In the genomic region with DNA sequence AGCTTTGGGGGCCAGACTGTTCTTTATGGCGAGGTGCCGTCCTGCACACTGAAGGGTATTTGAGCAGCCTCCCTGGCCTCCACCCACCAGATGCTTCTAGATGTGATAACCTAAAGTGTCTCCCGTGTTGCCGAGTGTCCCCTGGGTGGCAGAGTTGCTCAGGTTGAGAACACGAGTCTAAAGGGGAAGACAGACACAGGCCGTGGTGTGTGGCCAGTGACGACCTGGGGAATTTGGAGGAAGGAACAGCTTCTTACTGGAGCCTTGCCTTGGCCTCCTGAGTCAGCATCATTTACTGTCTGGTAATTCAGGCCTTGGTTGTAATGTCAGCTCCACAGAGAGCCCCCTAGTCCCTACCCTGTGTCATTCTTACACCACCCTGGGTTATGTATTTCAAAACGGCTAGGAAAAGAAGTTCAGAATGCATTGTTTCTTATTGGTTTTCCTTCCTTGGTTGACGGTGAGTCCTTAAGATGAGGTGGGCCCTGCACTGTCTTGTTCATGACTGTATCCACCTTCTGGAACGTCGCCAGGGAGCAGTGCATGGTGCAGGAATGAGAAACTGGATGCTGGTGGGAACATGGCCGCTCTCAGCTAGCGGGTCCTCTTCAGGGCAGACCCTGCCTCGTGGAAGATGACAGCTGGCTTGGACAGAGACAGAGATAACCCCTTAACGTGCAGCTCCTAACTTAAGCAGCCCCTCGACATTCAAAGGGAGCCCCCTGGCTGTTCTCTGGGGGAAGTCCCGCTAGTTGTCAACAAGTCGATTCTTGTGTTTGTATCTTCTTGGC, we compare ENCODE assay signal across 9 cellular contexts. TPM values are rescaled to one million over a fixed set of nuclear protein-coding genes. Genes with fewer than 3 reads are reported as not detected.
DNase-seq lines count a peak whose midpoint lies in the region; ATAC-seq and TF ChIP-seq lines count a peak whose summit lies in the region.
"Had no signal": no experiment of that assay in that cellular context is flagged by ENCODE, and none has a peak within 500 bp of the region (broad histone marks: within the 10 kb centered on the region; RNA-seq: fewer than 3 reads in every experiment).

No MANE protein-coding gene starts in this region.

- H3K4me3 ChIP-seq in DND-41 (ENCODE audit: low read depth in 1 of 2, low read length in 2 of 2) (no peak overlapping the region), H7 (ENCODE audit: insufficient read depth, low read depth, low read length) (no peak overlapping the region), left lung (no peak overlapping the region)

- no peak overlapping the region for H3K4me2 ChIP-seq in DND-41 (ENCODE audit: insufficient read depth, low read length)

- H3K9me3 Mint-ChIP-seq in activated CD8-positive, alpha-beta T cell treated with anti-CD3 and anti-CD28 coated beads, Interleukin-2, amount 10 ng/mL, durations not matched to agents 7 days and 5 days (ENCODE audit: insufficient read depth), result no peaks in the 10 kb centered on the region
- no peaks in the 10 kb centered on the region for H3K9me3 Mint-ChIP-seq in T-helper 2 cell treated with Interferon-gamma antibody and Interleukin-4, amounts not matched to agents 5 μg/mL and 100 μg/mL, for 36 hours
- H3K9me3 Mint-ChIP-seq: activated T-helper 2 cell treated with anti-CD3 and anti-CD28 coated beads, Interferon-gamma antibody, Interleukin-2, Interleukin-4, amounts not matched to agents 10 μg/mL and 5 μg/mL and 100 μg/mL, durations not matched to agents 14 hours and 24 hours and 36 hours had no signal

- no peak overlapping the region for H3K9ac ChIP-seq in DND-41 (ENCODE audit: low read depth, low read length)

- no peaks in the 10 kb centered on the region for H3K27me3 Mint-ChIP-seq in activated CD8-positive, alpha-beta T cell treated with anti-CD3 and anti-CD28 coated beads, Interleukin-2, amount 10 ng/mL, durations not matched to agents 7 days and 5 days (ENCODE audit: low read depth)
- no peaks in the 10 kb centered on the region for H3K27me3 Mint-ChIP-seq in T-helper 2 cell treated with Interferon-gamma antibody and Interleukin-4, amounts not matched to agents 5 μg/mL and 100 μg/mL, for 36 hours (ENCODE audit: low read depth)

- no peak overlapping the region for H3K4me3 Mint-ChIP-seq in activated CD8-positive, alpha-beta T cell treated with anti-CD3 and anti-CD28 coated beads, Interleukin-2, amount 10 ng/mL, durations not matched to agents 7 days and 5 days
- H3K4me3 Mint-ChIP-seq in T-helper 2 cell treated with Interferon-gamma antibody and Interleukin-4, amounts not matched to agents 5 μg/mL and 100 μg/mL, for 36 hours, result no peak overlapping the region

- H3K79me2 ChIP-seq in DND-41 (ENCODE audit: insufficient read depth, low read length), result peaks cover 20% of the 10 kb centered on the region; the same call in 1 of the 2 replicates

- POLR2A ChIA-PET in activated CD8-positive, alpha-beta T cell treated with anti-CD3 and anti-CD28 coated beads, Interleukin-2, amount 10 ng/mL, durations not matched to agents 7 days and 5 days (lab: Charles Lee), result no interaction called here

- no peak overlapping the region for H3K27ac Mint-ChIP-seq in activated CD8-positive, alpha-beta T cell treated with anti-CD3 and anti-CD28 coated beads, Interleukin-2, amount 10 ng/mL, durations not matched to agents 7 days and 5 days
- H3K27ac Mint-ChIP-seq in T-helper 2 cell treated with Interferon-gamma antibody and Interleukin-4, amounts not matched to agents 5 μg/mL and 100 μg/mL, for 36 hours, result no peak overlapping the region
- H3K27ac Mint-ChIP-seq: activated T-helper 2 cell treated with anti-CD3 and anti-CD28 coated beads, Interferon-gamma antibody, Interleukin-2, Interleukin-4, amounts not matched to agents 10 μg/mL and 5 μg/mL and 100 μg/mL, durations not matched to agents 14 hours and 24 hours and 36 hours had no signal

- no peaks in the 10 kb centered on the region for H3K27me3 ChIP-seq in DND-41 (ENCODE audit: insufficient read depth, low read length, poor library complexity)
- H3K27me3 ChIP-seq in H7 (ENCODE audit: control insufficient read depth, insufficient read depth, low read length), result no peaks in the 10 kb centered on the region
- no peaks in the 10 kb centered on the region for H3K27me3 ChIP-seq in left lung

- no peak; the same call in 2 of the 3 replicates for ATAC-seq in DND-41 (ENCODE audit: insufficient read depth, low read depth)
- no peak for ATAC-seq in activated CD8-positive, alpha-beta T cell treated with anti-CD3 and anti-CD28 coated beads, Interleukin-2, amount 10 ng/mL, durations not matched to agents 7 days and 5 days
- ATAC-seq in left lung, result peak; percentile 66
- no peak for ATAC-seq in HG03469 (IDR thresholded peaks at IDR 0.05; ENCODE audit: unreplicated experiment)

- H3K36me3 ChIP-seq in DND-41 (ENCODE audit: insufficient read depth, low read length), result peaks cover 85% of the 10 kb centered on the region
- peaks cover 47% of the 10 kb centered on the region for H3K36me3 ChIP-seq in H7 (replicated peaks; ENCODE audit: control insufficient read depth, insufficient read depth, low read length)
- H3K36me3 ChIP-seq in left lung, result peaks cover 0 to 95% of the 10 kb centered on the region in 2 donors

- H3K9me3 ChIP-seq in DND-41 (ENCODE audit: insufficient read depth, low read length, severe bottlenecking), result no peaks in the 10 kb centered on the region
- H3K9me3 ChIP-seq in left lung, result no peaks in the 10 kb centered on the region

- H3K4me1 ChIP-seq in DND-41 (ENCODE audit: insufficient read depth, low read length), result no peaks in the 10 kb centered on the region; the same call in 1 of the 2 replicates
- H3K4me1 ChIP-seq in left lung, result peaks cover 0 to 18% of the 10 kb centered on the region in 2 donors

- peak; percentile 30 for TF ChIP-seq CTCF in DND-41 (IDR thresholded peaks at IDR 0.05; ENCODE audit: borderline replicate concordance, extremely low read depth, low read length, poor library complexity, severe bottlenecking)
- TF ChIP-seq CTCF in left lung (IDR thresholded peaks at IDR 0.05), result no peak

- peaks cover 3% of the 10 kb centered on the region for H3K4me1 Mint-ChIP-seq in activated CD8-positive, alpha-beta T cell treated with anti-CD3 and anti-CD28 coated beads, Interleukin-2, amount 10 ng/mL, durations not matched to agents 7 days and 5 days (ENCODE audit: low read depth)
- H3K4me1 Mint-ChIP-seq in T-helper 2 cell treated with Interferon-gamma antibody and Interleukin-4, amounts not matched to agents 5 μg/mL and 100 μg/mL, for 36 hours (ENCODE audit: low read depth), result no peaks in the 10 kb centered on the region

- CTCF ChIA-PET in activated CD8-positive, alpha-beta T cell treated with anti-CD3 and anti-CD28 coated beads, Interleukin-2, amount 10 ng/mL, durations not matched to agents 7 days and 5 days (lab: Charles Lee), result no interaction called here

- DNase-seq in DND-41 (no peak), H7 (peak; percentile 58), left lung (peak in 1 of 2 donors; percentile 61), midbrain (lab: John Stamatoyannopoulos, UW) (no peak), NK-92 (lab: John Stamatoyannopoulos, UW; ENCODE audit: unreplicated experiment) (no peak)
- peak; percentile 28 for DNase-seq in activated CD8-positive, alpha-beta T cell treated with anti-CD3 and anti-CD28 coated beads, Interleukin-2, amount 10 ng/mL, durations not matched to agents 7 days and 5 days
- no peak for DNase-seq in T-helper 2 cell treated with Interferon-gamma antibody and Interleukin-4, amounts not matched to agents 5 μg/mL and 100 μg/mL, for 36 hours (ENCODE audit: low spot score)

- H3K27ac ChIP-seq in DND-41 (ENCODE audit: low read length) (no peak overlapping the region), left lung (no peak overlapping the region)

- no peak overlapping the region for H2AFZ ChIP-seq in DND-41 (ENCODE audit: low read depth, low read length)

- H3K36me3 Mint-ChIP-seq in activated CD8-positive, alpha-beta T cell treated with anti-CD3 and anti-CD28 coated beads, Interleukin-2, amount 10 ng/mL, durations not matched to agents 7 days and 5 days (ENCODE audit: low read depth), result peaks cover 30% of the 10 kb centered on the region
- H3K36me3 Mint-ChIP-seq in T-helper 2 cell treated with Interferon-gamma antibody and Interleukin-4, amounts not matched to agents 5 μg/mL and 100 μg/mL, for 36 hours (ENCODE audit: low read depth), result peaks cover 18% of the 10 kb centered on the region

- intact Hi-C loops in left lung (cut with DNase I), result no loop called here

- peaks cover 22% of the 10 kb centered on the region for H4K20me1 ChIP-seq in DND-41 (ENCODE audit: insufficient read depth, low read length)

RNA-seq across cellular contexts. Expression of gene SIN3B, which starts 7.1 kb away (rescaled TPM):
- total RNA-seq in H7 (2014; rRNA removed; shearing (Covaris generic)), result 47.3 and 58.3 TPM in 2 replicates
- 10 to 100 TPM; 30.5 to 31.9 TPM for total RNA-seq in activated CD8-positive, alpha-beta T cell treated with anti-CD3 and anti-CD28 coated beads, Interleukin-2, amount 10 ng/mL, durations not matched to agents 7 days and 5 days
- 10 to 100 TPM; 46.3 to 52.7 TPM for total RNA-seq in left lung

RNA-seq across cellular contexts. Expression of gene F2RL3, which starts 52.5 kb away (rescaled TPM):
- not detected in 2 replicates for total RNA-seq in H7 (2014; rRNA removed; shearing (Covaris generic))
- total RNA-seq in activated CD8-positive, alpha-beta T cell treated with anti-CD3 and anti-CD28 coated beads, Interleukin-2, amount 10 ng/mL, durations not matched to agents 7 days and 5 days, result under 1 TPM; 0.34 to 0.74 TPM
- total RNA-seq in left lung, result 10 to 100 TPM in 1 of 2 donors, 1 to 10 TPM in 1; 3.1 to 14.8 TPM
- total RNA-seq: activated T-helper 2 cell treated with anti-CD3 and anti-CD28 coated beads, Interferon-gamma antibody, Interleukin-2, Interleukin-4, amounts not matched to agents 10 μg/mL and 5 μg/mL and 100 μg/mL, durations not matched to agents 14 hours and 24 hours and 36 hours had no signal

Comparison
In these comparisons a context has a peak if more than half of its experiments do, and no peak if none do; other contexts are left out.
1. DNase-seq: peak in H7 (single experiment) and activated CD8-positive, alpha-beta T cell treated with anti-CD3 and anti-CD28 coated beads, Interleukin-2, amount 10 ng/mL, durations not matched to agents 7 days and 5 days (single experiment); none in DND-41 (single experiment), midbrain (single experiment), T-helper 2 cell treated with Interferon-gamma antibody and Interleukin-4, amounts not matched to agents 5 μg/mL and 100 μg/mL, for 36 hours (single experiment) and NK-92 (single experiment).